28 cellular contexts compared by ENCODE assay signal in the genomic region with DNA sequence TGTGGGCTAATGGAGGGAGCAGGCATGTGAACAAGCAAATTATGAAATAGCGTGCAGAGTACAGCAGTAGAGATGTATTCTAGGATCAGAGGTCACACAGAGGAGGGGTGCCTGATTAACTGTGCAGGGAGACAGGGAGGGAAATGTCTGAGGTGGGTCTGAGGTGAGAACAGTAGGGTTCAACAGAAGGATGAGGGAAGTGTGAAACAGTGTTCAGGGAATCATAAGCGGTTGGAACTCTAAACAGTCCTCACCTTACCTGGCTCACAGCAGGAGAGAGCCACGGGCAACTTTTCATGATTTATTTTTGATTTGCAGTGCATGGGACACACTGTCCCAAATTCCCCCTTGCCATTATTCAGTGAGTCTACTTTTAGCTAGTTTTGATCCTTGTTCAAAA.
"Had no signal": no experiment of that assay in that cellular context is flagged by ENCODE, and none has a peak within 500 bp of the region (broad histone marks: within the 10 kb centered on the region; RNA-seq: fewer than 3 reads in every experiment).

No MANE protein-coding gene starts in this region.

- H3K27ac Mint-ChIP-seq: activated naive CD8-positive, alpha-beta T cell treated with anti-CD3 and anti-CD28 coated beads for 36 hours; naive thymus-derived CD4-positive, alpha-beta T cell; progenitor cell of endocrine pancreas; T-helper 2 cell treated with Interferon-gamma antibody and Interleukin-4, amounts not matched to agents 5 μg/mL and 100 μg/mL, for 36 hours had no signal

- H3K9me3 ChIP-seq: adrenal gland, esophagus squamous epithelium, ovary, transverse colon had no signal

- DNase-seq: activated CD4-positive, alpha-beta T cell treated with anti-CD3 and anti-CD28 coated beads for 48 hours; activated CD4-positive, alpha-beta T cell treated with anti-CD3 and anti-CD28 coated beads, Interleukin-2, amount 50 U/mL, for 48 hours; activated CD8-positive, alpha-beta memory T cell treated with anti-CD3 and anti-CD28 coated beads for 24 hours; activated effector memory CD4-positive, alpha-beta T cell treated with Interleukin-2 at 50 U/mL for 16 hours; activated naive CD4-positive, alpha-beta T cell treated with Interleukin-2 at 50 U/mL for 16 hours; activated naive CD8-positive, alpha-beta T cell treated with anti-CD3 and anti-CD28 coated beads for 36 hours; brain microvascular endothelial cell; cortex of kidney; esophagus squamous epithelium; glutamatergic neuron; left ventricle myocardium superior; mammary epithelial cell; midbrain; naive thymus-derived CD4-positive, alpha-beta T cell; ovary; retina; stimulated activated CD4-positive, alpha-beta T cell treated with anti-CD3 and anti-CD28 coated beads, Interleukin-1b, Interleukin-23, amount 100 ng/mL, for 48 hours; stimulated activated CD4-positive, alpha-beta T cell treated with anti-CD3 and anti-CD28 coated beads, Interleukin-4, amount 100 ng/mL, for 4 hours; stimulated activated CD8-positive, alpha-beta memory T cell treated with anti-CD3 and anti-CD28 coated beads, Interleukin-4, amount 100 ng/mL, for 48 hours; stimulated activated naive CD4-positive, alpha-beta T cell; T-helper 1 cell; transverse colon had no signal

- H3K4me2 ChIP-seq: smooth muscle cell had no signal

- H3K27me3 ChIP-seq: adrenal gland, brain microvascular endothelial cell, esophagus squamous epithelium, ovary had no signal

- H3K36me3 Mint-ChIP-seq: activated naive CD8-positive, alpha-beta T cell treated with anti-CD3 and anti-CD28 coated beads for 36 hours; naive thymus-derived CD4-positive, alpha-beta T cell had no signal

- H3K36me3 ChIP-seq: adrenal gland, brain microvascular endothelial cell, esophagus squamous epithelium, ovary, transverse colon had no signal

- H3K27ac ChIP-seq: adrenal gland, brain microvascular endothelial cell, epithelial cell of prostate, ovary, transverse colon had no signal

- H3K4me3 Mint-ChIP-seq: activated naive CD8-positive, alpha-beta T cell treated with anti-CD3 and anti-CD28 coated beads for 36 hours; naive thymus-derived CD4-positive, alpha-beta T cell; T-helper 2 cell treated with Interferon-gamma antibody and Interleukin-4, amounts not matched to agents 5 μg/mL and 100 μg/mL, for 36 hours had no signal

- H3K4me3 ChIP-seq: adrenal gland, esophagus squamous epithelium, ovary, smooth muscle cell, transverse colon had no signal

- H3K4me1 ChIP-seq: adrenal gland, transverse colon had no signal

- ATAC-seq: activated CD4-positive, CD25-positive, alpha-beta regulatory T cell treated with anti-CD3 and anti-CD28 coated beads, Interleukin-2, amount 50 U/mL, for 24 hours; naive thymus-derived CD4-positive, alpha-beta T cell had no signal

- H3K9me3 Mint-ChIP-seq: activated naive CD8-positive, alpha-beta T cell treated with anti-CD3 and anti-CD28 coated beads for 36 hours; naive thymus-derived CD4-positive, alpha-beta T cell; T-helper 2 cell treated with Interferon-gamma antibody and Interleukin-4, amounts not matched to agents 5 μg/mL and 100 μg/mL, for 36 hours had no signal
